Comparison of ENCODE assay signal across 1 cellular context in genomic region chr9:89993678-89994630, GRCh38.
TF ChIP-seq lines count a peak whose summit lies in the region.

No MANE protein-coding gene starts in this region.

TF ChIP-seq in HepG2, 621 proteins besides CTCF, POLR2A, EP300 and RAD21 (continued from another document):
- TF ChIP-seq ZGPAT (CRISPR knock-in tag; IDR thresholded peaks at IDR 0.05) (peak; percentile 68; the same call in 1 of the 2 replicates), CREB1 (IDR thresholded peaks at IDR 0.05) (peak; percentile 53; the same call in 1 of the 2 replicates), CREB1 (CRISPR knock-in tag; IDR thresholded peaks at IDR 0.05) (peak; percentile 78), PATZ1 (CRISPR knock-in tag; IDR thresholded peaks at IDR 0.05) (peak; percentile 88), ZNF24 (IDR thresholded peaks at IDR 0.05) (no peak), ZNF784 (CRISPR knock-in tag; IDR thresholded peaks at IDR 0.05; ENCODE audit: borderline replicate concordance) (0 out of 2 replicates have a peak, but pooled peaks have one; percentile 67), NR2F6 (IDR thresholded peaks at IDR 0.05) (peak; percentile 92), NR2F6 (CRISPR knock-in tag; IDR thresholded peaks at IDR 0.05) (peak; percentile 96), FUBP1 (CRISPR knock-in tag; IDR thresholded peaks at IDR 0.05; ENCODE audit: borderline replicate concordance) (0 out of 2 replicates have a peak, but pooled peaks have one; percentile 84), THAP11 (CRISPR knock-in tag; IDR thresholded peaks at IDR 0.05) (peak; percentile 68), SP5 (CRISPR knock-in tag; IDR thresholded peaks at IDR 0.05; ENCODE audit: borderline replicate concordance, low read depth) (peak; percentile 48; the same call in 1 of the 2 replicates), KLF15 (CRISPR knock-in tag; IDR thresholded peaks at IDR 0.05; ENCODE audit: borderline replicate concordance) (no peak), ATF5 (CRISPR knock-in tag; IDR thresholded peaks at IDR 0.05; ENCODE audit: low read depth) (no peak), IRF9 (CRISPR knock-in tag; IDR thresholded peaks at IDR 0.05; ENCODE audit: borderline replicate concordance) (no peak), MEF2D (CRISPR knock-in tag; IDR thresholded peaks at IDR 0.05) (peak; percentile 91), HES4 (CRISPR knock-in tag; IDR thresholded peaks at IDR 0.05; ENCODE audit: borderline replicate concordance) (no peak), TBL1XR1 (IDR thresholded peaks at IDR 0.05; ENCODE audit: borderline replicate concordance, low read length, partially characterized antibody) (peak; percentile 91), TRAFD1 (CRISPR knock-in tag; IDR thresholded peaks at IDR 0.05; ENCODE audit: borderline replicate concordance) (no peak), FOXJ3 (CRISPR knock-in tag; IDR thresholded peaks at IDR 0.05; ENCODE audit: borderline replicate concordance) (peak; percentile 23; the same call in 1 of the 2 replicates), ELF3 (CRISPR knock-in tag; IDR thresholded peaks at IDR 0.05) (peak; percentile 89), ELF1 (CRISPR knock-in tag; IDR thresholded peaks at IDR 0.05) (peak; percentile 32; the same call in 1 of the 2 replicates), GLMP (CRISPR knock-in tag; IDR thresholded peaks at IDR 0.05; ENCODE audit: borderline replicate concordance) (no peak), ATF3 (CRISPR knock-in tag; IDR thresholded peaks at IDR 0.05) (peak; percentile 37; the same call in 1 of the 2 replicates), TBX2 (CRISPR knock-in tag; IDR thresholded peaks at IDR 0.05; ENCODE audit: borderline replicate concordance) (peak; percentile 64; the same call in 1 of the 2 replicates), MAX (IDR thresholded peaks at IDR 0.05) (peak; percentile 56), ZNF879 (CRISPR knock-in tag; IDR thresholded peaks at IDR 0.05) (no peak), ZNF564 (CRISPR knock-in tag; IDR thresholded peaks at IDR 0.05) (0 out of 2 replicates have a peak, but pooled peaks have one; percentile 32), DRAP1 (CRISPR knock-in tag; IDR thresholded peaks at IDR 0.05) (no peak), POGZ (CRISPR knock-in tag; IDR thresholded peaks at IDR 0.05) (peak; percentile 71), ZNF770 (CRISPR knock-in tag; IDR thresholded peaks at IDR 0.05) (0 out of 2 replicates have a peak, but pooled peaks have one; percentile 4)
